ENCODE assay signal across 1 cellular context in the genomic region with DNA sequence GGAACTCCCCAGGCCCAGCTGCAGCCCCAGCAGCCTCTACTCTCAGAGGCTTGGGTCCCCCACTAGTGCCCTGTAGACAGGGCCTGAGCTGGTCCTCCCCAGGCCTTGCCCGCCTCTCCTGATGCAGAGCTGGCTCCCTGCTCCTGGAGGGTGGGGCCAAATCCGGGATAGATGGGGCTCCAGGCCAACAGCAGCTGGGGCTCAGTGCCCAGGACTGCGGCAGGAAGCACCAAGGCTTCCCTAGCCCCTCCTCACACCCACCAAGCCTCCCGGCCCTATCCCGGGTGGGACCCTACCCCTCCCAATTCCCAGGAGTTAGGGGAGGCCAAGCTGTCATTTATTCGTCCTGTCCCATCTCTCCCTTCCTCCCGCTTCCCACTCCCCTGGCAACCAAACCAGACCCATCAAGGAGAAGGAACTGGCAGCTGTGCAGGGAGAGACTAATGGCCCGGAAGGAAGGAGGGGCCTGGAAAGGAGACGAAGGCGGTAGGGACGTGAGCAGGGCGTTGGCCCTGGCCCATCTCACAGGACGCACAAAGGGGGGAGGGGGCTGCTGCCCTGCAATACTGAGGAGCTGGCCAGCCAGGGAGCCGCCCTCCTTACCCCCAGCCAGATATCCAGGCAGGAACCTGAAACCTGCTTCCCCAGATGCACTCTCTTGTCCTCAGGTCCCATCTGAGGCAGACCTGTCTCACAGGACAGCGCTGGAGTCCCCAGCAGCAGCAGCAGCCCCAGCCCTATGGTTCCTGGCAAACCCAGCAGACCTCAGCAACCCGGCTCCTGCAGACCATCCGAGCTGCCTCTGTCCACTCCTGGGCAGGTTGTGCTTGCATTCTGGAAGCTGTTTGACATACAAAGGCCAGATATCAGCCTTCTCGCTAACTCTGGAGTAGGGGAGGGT.
TF ChIP-seq lines count a peak whose summit lies in the region.

No MANE protein-coding gene starts in this region.

TF ChIP-seq in endothelial cell of umbilical vein, 7 proteins besides CTCF, POLR2A, EP300 and RAD21:
- TF ChIP-seq, protein P1, sequence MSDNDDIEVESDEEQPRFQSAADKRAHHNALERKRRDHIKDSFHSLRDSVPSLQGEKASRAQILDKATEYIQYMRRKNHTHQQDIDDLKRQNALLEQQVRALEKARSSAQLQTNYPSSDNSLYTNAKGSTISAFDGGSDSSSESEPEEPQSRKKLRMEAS (IDR thresholded peaks at IDR 0.05; ENCODE audit: insufficient read depth, insufficient read length), result no peak
- TF ChIP-seq MYC (IDR thresholded peaks at IDR 0.05; ENCODE audit: low read depth, low read length) (no peak), EZH2 (IDR thresholded peaks at IDR 0.05; ENCODE audit: borderline replicate concordance, low read depth, low read length, severe bottlenecking) (peak; percentile 65), POLR2AphosphoS5 (IDR thresholded peaks at IDR 0.05; ENCODE audit: insufficient read depth, low read depth, low read length) (no peak), JUN (IDR thresholded peaks at IDR 0.05; ENCODE audit: borderline replicate concordance, insufficient read depth, insufficient read length, low read depth) (no peak)
TF ChIP-seq in endothelial cell of umbilical vein: peak in this region for 1.
